ENCODE assay signal across 18 cellular contexts in the genomic region with DNA sequence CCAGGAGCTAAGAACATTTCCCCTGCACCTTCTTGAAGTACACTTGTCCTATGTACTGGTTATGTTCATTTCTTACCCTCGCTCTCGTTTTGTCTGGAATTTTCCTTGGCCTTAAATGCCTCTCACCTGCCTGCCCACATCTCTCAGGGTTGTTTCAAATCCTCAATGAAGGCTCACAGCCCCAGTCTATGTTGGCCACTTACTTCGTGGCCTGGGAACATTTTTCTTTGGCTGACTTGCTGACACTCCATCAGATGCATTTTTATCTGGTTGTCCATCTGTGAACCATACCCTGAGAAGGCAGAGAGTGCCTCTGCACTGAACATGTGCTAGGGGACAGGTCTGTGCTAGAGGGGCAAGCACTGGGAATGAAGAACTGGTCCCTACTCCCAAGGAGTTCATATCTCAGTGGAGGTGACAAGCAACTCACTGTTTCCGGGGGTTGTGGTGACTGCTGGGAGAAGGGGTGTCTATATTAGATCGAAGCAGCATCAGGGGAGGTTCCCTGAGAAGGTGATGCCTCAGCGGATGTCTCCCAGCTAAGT.
"Had no signal": no experiment of that assay in that cellular context is flagged by ENCODE, and none has a peak within 500 bp of the region (broad histone marks: within the 10 kb centered on the region; RNA-seq: fewer than 3 reads in every experiment).

No MANE protein-coding gene starts in this region.

- H3K27me3 Mint-ChIP-seq: stimulated activated memory B cell treated with anti-CD40 and anti-IgM and Interleukin-4, amounts not matched to agents 10 μg/mL and 1 μg/mL and 100 μg/mL, for 72 hours had no signal

- H3K27ac Mint-ChIP-seq: activated CD4-positive, alpha-beta T cell treated with anti-CD3 and anti-CD28 coated beads, Interleukin-2, amount 10 ng/mL, durations not matched to agents 7 days and 5 days; activated naive CD4-positive, alpha-beta T cell treated with anti-CD3 and anti-CD28 coated beads, Interleukin-2, amount 50 U/mL, for 72 hours; activated T-cell treated with anti-CD3 and anti-CD28 coated beads, Interleukin-2, amount 50 U/mL, for 72 hours; stimulated activated memory B cell treated with anti-CD40 and anti-IgM and Interleukin-4, amounts not matched to agents 10 μg/mL and 1 μg/mL and 100 μg/mL, for 72 hours had no signal

- H3K9me3 Mint-ChIP-seq: activated CD4-positive, alpha-beta T cell treated with anti-CD3 and anti-CD28 coated beads, Interleukin-2, amount 10 ng/mL, durations not matched to agents 7 days and 5 days; activated T-cell treated with anti-CD3 and anti-CD28 coated beads, Interleukin-2, amount 50 U/mL, for 72 hours had no signal

- H3K4me3 Mint-ChIP-seq: activated CD4-positive, alpha-beta T cell treated with anti-CD3 and anti-CD28 coated beads, Interleukin-2, amount 10 ng/mL, durations not matched to agents 7 days and 5 days; activated T-cell treated with anti-CD3 and anti-CD28 coated beads, Interleukin-2, amount 50 U/mL, for 72 hours; stimulated activated memory B cell treated with anti-CD40 and anti-IgM and Interleukin-4, amounts not matched to agents 10 μg/mL and 1 μg/mL and 100 μg/mL, for 72 hours had no signal

- H3K9ac ChIP-seq: parathyroid adenoma had no signal

- H3K27me3 ChIP-seq: adrenal gland, gastrocnemius medialis, heart left ventricle, spleen, testis, upper lobe of right lung had no signal

- H3K36me3 ChIP-seq: adrenal gland, gastrocnemius medialis, heart left ventricle, left ventricle myocardium inferior, spleen, upper lobe of right lung had no signal

- H3K36me3 Mint-ChIP-seq: stimulated activated memory B cell treated with anti-CD40 and anti-IgM and Interleukin-4, amounts not matched to agents 10 μg/mL and 1 μg/mL and 100 μg/mL, for 72 hours had no signal

- DNase-seq: activated CD4-positive, alpha-beta T cell treated with anti-CD3 and anti-CD28 coated beads, Interleukin-2, amount 10 ng/mL, durations not matched to agents 7 days and 5 days; activated CD4-positive, CD25-positive, alpha-beta regulatory T cell; activated effector memory CD4-positive, alpha-beta T cell treated with anti-CD3 and anti-CD28 coated beads, Interleukin-2, amount 50 U/mL, for 16 hours; activated T-cell treated with anti-CD3 and anti-CD28 coated beads, Interleukin-2, amount 50 U/mL, for 72 hours; adrenal gland; cerebellar nuclear complex; cortex of kidney; gastrocnemius medialis; heart left ventricle; left ventricle myocardium inferior; mammary epithelial cell; spleen; stimulated activated CD4-positive, alpha-beta T cell treated with anti-CD3 and anti-CD28 coated beads, Interleukin-4, amount 100 ng/mL, for 4 hours; testis; upper lobe of right lung had no signal

- H2AFZ ChIP-seq: parathyroid adenoma had no signal

- H3K4me1 ChIP-seq: parathyroid adenoma, upper lobe of right lung had no signal

- H3K4me3 ChIP-seq: adrenal gland, gastrocnemius medialis, heart left ventricle, left ventricle myocardium inferior, spleen, testis, upper lobe of right lung had no signal

- H3K27ac ChIP-seq: adrenal gland, gastrocnemius medialis, heart left ventricle, left ventricle myocardium inferior, parathyroid adenoma, spleen, testis, upper lobe of right lung had no signal

- H3K79me2 ChIP-seq: parathyroid adenoma had no signal

- H3K9me3 ChIP-seq: adrenal gland, gastrocnemius medialis, heart left ventricle, left ventricle myocardium inferior, spleen, testis, upper lobe of right lung had no signal

- ATAC-seq: activated naive CD4-positive, alpha-beta T cell treated with anti-CD3 and anti-CD28 coated beads, Interleukin-2, amount 50 U/mL, for 72 hours; activated T-cell treated with anti-CD3 and anti-CD28 coated beads, Interleukin-2, amount 50 U/mL, for 72 hours; gastrocnemius medialis; heart left ventricle; stimulated activated memory B cell treated with anti-CD40 and anti-IgM and Interleukin-4, amounts not matched to agents 10 μg/mL and 1 μg/mL and 100 μg/mL, for 72 hours; upper lobe of right lung had no signal
